ENCODE assay signal across 8 cellular contexts in the genomic region with DNA sequence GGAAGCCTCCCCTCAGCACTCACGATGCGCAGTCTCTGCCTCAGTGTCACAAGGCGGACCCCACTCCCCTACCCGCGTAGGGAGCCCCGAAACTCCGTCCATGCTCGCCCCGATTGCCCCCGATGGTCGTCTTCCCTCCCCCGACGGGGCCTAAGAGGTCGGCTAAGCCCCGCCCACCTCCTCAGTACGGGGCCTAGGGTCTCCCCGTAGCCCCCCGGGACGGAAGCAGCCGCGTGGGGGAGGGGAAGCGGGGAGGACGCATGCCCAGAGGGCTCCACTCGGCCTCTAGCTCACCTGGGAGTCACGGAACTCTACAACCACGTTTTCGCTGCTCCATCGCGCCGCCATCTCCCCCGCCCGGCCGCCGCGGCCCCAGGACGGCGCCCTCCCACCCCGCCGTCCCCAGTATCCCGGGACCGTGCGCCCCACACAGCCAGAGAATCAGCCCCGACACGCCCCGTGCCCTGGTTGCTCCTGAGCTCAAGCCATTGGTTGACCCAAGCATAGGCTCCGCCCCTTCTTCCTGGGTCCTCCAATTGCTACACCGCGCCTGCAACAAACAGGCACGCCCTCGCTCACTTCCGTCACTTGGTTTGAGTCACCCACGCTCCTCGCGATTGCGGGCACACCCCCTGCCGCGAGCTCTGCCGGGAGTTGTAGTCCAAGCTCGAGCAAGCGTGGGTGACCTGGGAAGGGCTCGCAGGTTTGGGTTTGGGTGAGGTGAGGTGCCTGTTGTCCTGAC. TPM values are rescaled to one million over a fixed set of nuclear protein-coding genes. Genes with fewer than 3 reads are reported as not detected.
A peak's percentile ranks its signal among the peaks of the same experiment; 100 is the strongest.
DNase-seq lines count a peak whose midpoint lies in the region; ATAC-seq, FAIRE-seq and TF ChIP-seq lines count a peak whose summit lies in the region.

A gene with protein sequence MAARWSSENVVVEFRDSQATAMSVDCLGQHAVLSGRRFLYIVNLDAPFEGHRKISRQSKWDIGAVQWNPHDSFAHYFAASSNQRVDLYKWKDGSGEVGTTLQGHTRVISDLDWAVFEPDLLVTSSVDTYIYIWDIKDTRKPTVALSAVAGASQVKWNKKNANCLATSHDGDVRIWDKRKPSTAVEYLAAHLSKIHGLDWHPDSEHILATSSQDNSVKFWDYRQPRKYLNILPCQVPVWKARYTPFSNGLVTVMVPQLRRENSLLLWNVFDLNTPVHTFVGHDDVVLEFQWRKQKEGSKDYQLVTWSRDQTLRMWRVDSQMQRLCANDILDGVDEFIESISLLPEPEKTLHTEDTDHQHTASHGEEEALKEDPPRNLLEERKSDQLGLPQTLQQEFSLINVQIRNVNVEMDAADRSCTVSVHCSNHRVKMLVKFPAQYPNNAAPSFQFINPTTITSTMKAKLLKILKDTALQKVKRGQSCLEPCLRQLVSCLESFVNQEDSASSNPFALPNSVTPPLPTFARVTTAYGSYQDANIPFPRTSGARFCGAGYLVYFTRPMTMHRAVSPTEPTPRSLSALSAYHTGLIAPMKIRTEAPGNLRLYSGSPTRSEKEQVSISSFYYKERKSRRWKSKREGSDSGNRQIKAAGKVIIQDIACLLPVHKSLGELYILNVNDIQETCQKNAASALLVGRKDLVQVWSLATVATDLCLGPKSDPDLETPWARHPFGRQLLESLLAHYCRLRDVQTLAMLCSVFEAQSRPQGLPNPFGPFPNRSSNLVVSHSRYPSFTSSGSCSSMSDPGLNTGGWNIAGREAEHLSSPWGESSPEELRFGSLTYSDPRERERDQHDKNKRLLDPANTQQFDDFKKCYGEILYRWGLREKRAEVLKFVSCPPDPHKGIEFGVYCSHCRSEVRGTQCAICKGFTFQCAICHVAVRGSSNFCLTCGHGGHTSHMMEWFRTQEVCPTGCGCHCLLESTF (minus strand): TSS at position 454 of the 742 bp plus-strand sequence. CDS start 106 bp downstream, at position 348.

- H3K4me1 ChIP-seq in adrenal gland (replicated peaks in 1 of 2) (peaks cover 0 to 16% of the 10 kb centered on the region in 2 donors), heart left ventricle (peaks cover 0 to 20% (median 6%) of the 10 kb centered on the region in 12 donors), upper lobe of left lung (peaks cover 0 to 13% (median 9%) of the 10 kb centered on the region in 4 donors)

- TF ChIP-seq POLR2A in GM12892 (IDR thresholded peaks at IDR 0.05; ENCODE audit: low read depth, low read length) (peak; percentile 67; the same call in 1 of the 2 replicates), adrenal gland (IDR thresholded peaks at IDR 0.05) (peak; percentile 63 to 81), heart left ventricle (IDR thresholded peaks at IDR 0.05) (peak in 1 of 2 donors; percentile 62), upper lobe of left lung (IDR thresholded peaks at IDR 0.05) (peak in 3 of 4 donors; percentile 15 to 62 (median 60))

- DNase-seq in GM12892 (ENCODE audit: insufficient read length) (peak; percentile 96), NCI-H146 (lab: John Stamatoyannopoulos, UW) (peak; percentile 99), T-helper 1 cell (peak; percentile 96 to 99 (median 98)), adrenal gland (peak; percentile 99 to 100 (median 100)), heart left ventricle (peak; percentile 99 to 100 (median 100)), posterior cingulate gyrus (peak; percentile 98 to 100 (median 99)), upper lobe of left lung (peak; percentile 96 to 100)

- no peak for TF ChIP-seq CTCF in adrenal gland (IDR thresholded peaks at IDR 0.05)
- TF ChIP-seq CTCF in heart left ventricle (IDR thresholded peaks at IDR 0.05) = no peak
- no peak for TF ChIP-seq CTCF in upper lobe of left lung (IDR thresholded peaks at IDR 0.05)

- H3K27me3 ChIP-seq in adrenal gland = no peaks in the 10 kb centered on the region
- no peaks in the 10 kb centered on the region for H3K27me3 ChIP-seq in heart left ventricle
- no peaks in the 10 kb centered on the region for H3K27me3 ChIP-seq in upper lobe of left lung

- intact Hi-C loops in adrenal gland (cut with DNase I) (no loop called here), heart left ventricle (cut with DNase I) (no loop called here), posterior cingulate gyrus (cut with DNase I) (no loop called here)

- peak; percentile 98 for FAIRE-seq in GM12892 (lab: Jason Lieb, UNC)

- no peaks in the 10 kb centered on the region for H3K9me3 ChIP-seq in adrenal gland (replicated peaks in 1 of 3)
- no peaks in the 10 kb centered on the region for H3K9me3 ChIP-seq in heart left ventricle
- no peaks in the 10 kb centered on the region for H3K9me3 ChIP-seq in upper lobe of left lung

- no peaks in the 10 kb centered on the region for H3K36me3 ChIP-seq in adrenal gland (replicated peaks in 1 of 2)
- H3K36me3 ChIP-seq in heart left ventricle = no peaks in the 10 kb centered on the region
- H3K36me3 ChIP-seq in upper lobe of left lung = no peaks in the 10 kb centered on the region

- peak within 1 kb of the TSS; percentile 76 to 100 (median 91) for H3K4me3 ChIP-seq in adrenal gland
- H3K4me3 ChIP-seq in heart left ventricle = peak within 1 kb of the TSS; percentile 64 to 100 (median 92)
- peak within 1 kb of the TSS; percentile 81 to 100 (median 94) for H3K4me3 ChIP-seq in upper lobe of left lung

- ATAC-seq in HG02852 (IDR thresholded peaks at IDR 0.05; ENCODE audit: unreplicated experiment) = peak; percentile 99
- peak; percentile 100 for ATAC-seq in heart left ventricle
- peak; percentile 100 for ATAC-seq in upper lobe of left lung (ENCODE audit: low FRiP score in 2 of 2)

- TF ChIP-seq EP300 in upper lobe of left lung (IDR thresholded peaks at IDR 0.05) = no peak

- 0 to 1% (median 1%) methylated on average over 11 to 61 of the region's 61 CpGs; no CpG with 5 or more reads in 1 of the 4 donors for WGBS in adrenal gland, 4 donors
- 0 to 2% (median 1%) methylated on average over 35 to 61 of the region's 61 CpGs for WGBS in heart left ventricle, 4 donors
- 1% methylated on average over 52 of the region's 61 CpGs; no CpG with 5 or more reads in 1 of the 2 donors for WGBS in upper lobe of left lung, 2 donors

- peak within 1 kb of the TSS; percentile 30 to 84 (median 44) for H3K27ac ChIP-seq in adrenal gland
- H3K27ac ChIP-seq in heart left ventricle = peak within 1 kb of the TSS in 11 of 12 donors; percentile 39 to 90 (median 78)
- H3K27ac ChIP-seq in upper lobe of left lung = peak within 1 kb of the TSS; percentile 77 to 93 (median 83)

RNA-seq across cellular contexts. Expression of the gene that starts here (rescaled TPM):
- polyA plus RNA-seq in GM12892 (2012; ENCODE audit: missing spikeins) = 54.7 TPM
- total RNA-seq in adrenal gland (100 to 1,000 TPM in 1 of 8 donors, 10 to 100 TPM in 7; 21.5 to 130 (median 72.2) TPM), heart left ventricle (10 to 100 TPM; 22.8 to 52.2 (median 40.7) TPM), upper lobe of left lung (100 to 1,000 TPM in 1 of 6 donors, 10 to 100 TPM in 5; 16.0 to 138 (median 37.5) TPM)
- polyA plus RNA-seq in adrenal gland (10 to 100 TPM; 56.7 to 71.1 (median 57.0) TPM), heart left ventricle (10 to 100 TPM; 16.0 to 17.4 TPM)

Comparison
In these comparisons a context has a peak if more than half of its experiments do, and no peak if none do; other contexts are left out.
1. Peak in every context shown above with its lines: DNase-seq, ATAC-seq, H3K4me3 ChIP-seq and H3K27ac ChIP-seq.